Comparison of ENCODE assay signal across 7 cellular contexts in the genomic region with DNA sequence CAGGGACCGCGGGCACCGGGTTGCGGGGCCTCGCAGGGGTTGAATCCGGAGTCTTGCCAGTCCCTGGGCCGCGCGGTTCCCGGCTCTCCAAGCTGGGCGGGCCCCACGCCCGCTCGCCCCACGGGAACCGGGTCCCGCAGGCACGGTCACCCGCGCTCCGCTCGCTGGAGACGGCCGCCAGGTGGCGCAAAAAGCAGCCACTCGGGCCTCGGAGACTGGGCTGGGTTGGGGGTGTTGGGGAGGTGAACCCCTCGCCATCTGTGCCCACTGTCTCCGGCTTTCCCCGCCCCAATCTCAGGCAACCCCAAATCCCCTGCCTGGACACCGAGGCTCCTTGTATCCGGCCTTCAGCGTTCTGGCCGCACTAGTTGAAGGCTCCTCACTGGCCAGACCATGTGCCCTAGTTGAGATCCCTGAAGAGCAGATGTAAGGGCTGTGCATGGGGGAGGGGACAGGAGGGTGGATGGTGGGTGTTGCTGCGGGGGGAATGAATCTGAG. TPM values are rescaled to one million over a fixed set of nuclear protein-coding genes. Genes with fewer than 3 reads are reported as not detected.
DNase-seq lines count a peak whose midpoint lies in the region; ATAC-seq, FAIRE-seq and TF ChIP-seq lines count a peak whose summit lies in the region.

No MANE protein-coding gene starts in this region.

- TF ChIP-seq EP300 in K562 (IDR thresholded peaks at IDR 0.05; ENCODE audit: low read length) = no peak

- H3K79me2 ChIP-seq in K562 (ENCODE audit: control insufficient read depth, insufficient read depth, low read length) = no peaks in the 10 kb centered on the region; the same call in 2 of the 3 replicates

- FAIRE-seq in H54 (lab: Jason Lieb, UNC) (no peak), K562 (lab: Jason Lieb, UNC) (no peak)

- TF ChIP-seq POLR2A in H54 (IDR thresholded peaks at IDR 0.05; ENCODE audit: low read depth, low read length) (no peak), K562 (conservative IDR thresholded peaks at IDR 0.05) (no peak)

- H3K27ac Mint-ChIP-seq in T-cell = no peak overlapping the region
- H3K27ac Mint-ChIP-seq in immature natural killer cell = no peak overlapping the region

- H3K9me1 ChIP-seq in K562 (ENCODE audit: control insufficient read depth, insufficient read depth, low read length) = no peaks in the 10 kb centered on the region

- H3K36me3 Mint-ChIP-seq in T-cell (no peaks in the 10 kb centered on the region), immature natural killer cell (peaks cover 0 to 4% (median 0%) of the 10 kb centered on the region in 3 donors)

- H3K4me1 Mint-ChIP-seq in T-cell (peaks cover 6 to 15% (median 7%) of the 10 kb centered on the region in 3 donors), immature natural killer cell (peaks cover 11 to 18% of the 10 kb centered on the region in 2 donors)

- H3K27me3 Mint-ChIP-seq in T-cell (peaks cover 30 to 54% of the 10 kb centered on the region in 2 donors), immature natural killer cell (ENCODE audit: low read depth in 3 of 3) (peaks cover 10 to 29% (median 16%) of the 10 kb centered on the region in 3 donors)

- no peaks in the 10 kb centered on the region for H3K9me3 ChIP-seq in K562 (replicated peaks; ENCODE audit: control insufficient read depth, insufficient read depth, low read depth, low read length)

- CTCF ChIA-PET in T-cell (lab: Charles Lee) = interaction anchor here in 1 of 2 donors (1.3 kb wide), 1 partner anchor 161 kb away, joined by 6 read pairs; no protein-coding TSS in a partner anchor
- CTCF ChIA-PET in K562 (lab: Yijun Ruan, JAX; ENCODE audit: low intra/inter-chr PET ratio) = interaction anchor here (0.6 to 3.1 kb wide), 6 partner anchors 134 to 295 kb away, joined by 3 to 44 read pairs (median 6); no protein-coding TSS in a partner anchor

- intact Hi-C loops in K562 (cut with micrococcal nuclease) = loop anchor here (1.0 to 5.0 kb wide), 6 partner anchors 69 to 385 kb away; no protein-coding TSS in a partner anchor

- ATAC-seq in T-cell (replicated peaks in 1 of 4) (peak; percentile 56 to 67 (median 65)), K562 (peak; percentile 53)

- in situ Hi-C loops in K562 (cut with MboI) = no loop called here

- H3K9ac ChIP-seq in K562 (ENCODE audit: insufficient read depth in 1 of 2, low read depth in 2 of 2, low read length in 2 of 2) = peak overlapping the region; percentile 44 to 86

- H3K36me3 ChIP-seq in K562 (ENCODE audit: control insufficient read depth, insufficient read depth, low read length) = no peaks in the 10 kb centered on the region

- H3K4me3 ChIP-seq in K562 = peak overlapping the region; percentile 39

- H3K4me3 Mint-ChIP-seq in T-cell (peak overlapping the region; percentile 36 to 69 (median 66)), immature natural killer cell (peak overlapping the region; percentile 38 to 69 (median 63))

- no peaks in the 10 kb centered on the region for H4K20me1 ChIP-seq in K562 (replicated peaks; ENCODE audit: control insufficient read depth, insufficient read depth, low read length)

- H3K4me1 ChIP-seq in K562 (replicated peaks in 1 of 2; ENCODE audit: control insufficient read depth in 2 of 2, insufficient read depth in 2 of 2, low read length in 2 of 2) = peaks cover 29 to 69% of the 10 kb centered on the region in 2 experiments

- peak overlapping the region; percentile 81 for H3K4me2 ChIP-seq in K562 (ENCODE audit: insufficient read depth, low read length)

- WGBS in K562 (ENCODE audit: insufficient coverage, low coverage, missing lambda C conversion rate) = 6% methylated on average over 17 of the region's 35 CpGs

- TF ChIP-seq CTCF in K562 (IDR thresholded peaks at IDR 0.05 in 2 of 3, conservative IDR thresholded peaks at IDR 0.05 in 1 of 3; ENCODE audit: insufficient read depth in 2 of 3, low read depth in 1 of 3, low read length in 3 of 3) = peak; percentile 79 to 94 (median 84)

- peak overlapping the region; percentile 96 for H2AFZ ChIP-seq in K562 (ENCODE audit: low read depth, low read length)

- POLR2A ChIA-PET in T-cell (lab: Charles Lee) (no interaction called here), K562 (lab: Yijun Ruan, JAX) (interaction anchor here (0.6 to 2.1 kb wide), 5 partner anchors 13 to 362 kb away, joined by 3 to 7 read pairs (median 4); a partner anchor contains a TSS)

- TF ChIP-seq RAD21 in K562 (CRISPR knock-in tag; conservative IDR thresholded peaks at IDR 0.05 in 1 of 2, IDR thresholded peaks at IDR 0.05 in 1 of 2) = peak; percentile 74 to 77

- H3K9me3 Mint-ChIP-seq in T-cell = no peaks in the 10 kb centered on the region
- peaks cover 0 to 4% (median 0%) of the 10 kb centered on the region in 6 donors for H3K9me3 Mint-ChIP-seq in immature natural killer cell

- no TSS peak for BruUV-seq in K562 (replicated peaks; lab: Mats Ljungman, UMichigan)

- DNase-seq in H54 (ENCODE audit: insufficient read length, low spot score) (peak; percentile 57), T-cell (peak in 21 of 34 experiments; percentile 21 to 68 (median 52)), K562 (ENCODE audit: extremely low read depth in 1 of 4, low spot score in 3 of 4) (peak; percentile 77 to 80 (median 78)), immature natural killer cell (peak in 2 of 3 donors; percentile 30 to 52), NCI-H1694 treated with DMSO at 0.1 percent for 48 hours (lab: John Stamatoyannopoulos, UW) (no peak), middle frontal gyrus (ENCODE audit: extremely low spot score, low spot score) (no peak)
- DNase-seq in stimulated activated CD4-positive, alpha-beta T cell treated with anti-CD3 and anti-CD28 coated beads, Interleukin-15, amount 100 ng/mL, for 24 hours = peak; percentile 75

- H3K27ac ChIP-seq in K562 (ENCODE audit: extremely low read depth, low read depth, low read length) = peak overlapping the region; percentile 48

- H3K27me3 ChIP-seq in K562 (ENCODE audit: control insufficient read depth in 2 of 2, insufficient read depth in 2 of 2, low read length in 2 of 2) = no peaks in the 10 kb centered on the region

RNA-seq across cellular contexts. Expression of a gene that starts 1.5 kb away (rescaled TPM):
- total RNA-seq in T-cell = under 1 TPM; 0.13 to 0.84 (median 0.44) TPM
- 9.6 and 34.7 TPM in 2 replicates for total RNA-seq in K562 (2011; cell fraction: chromatin; rRNA removed; ENCODE audit: low replicate concordance)
- 25.8 and 31.3 TPM in 2 replicates for total RNA-seq in K562 (2011; cell fraction: nucleolus; rRNA removed)
- total RNA-seq in K562 (2011; cell fraction: nucleoplasm; rRNA removed) = 17.1 and 17.3 TPM in 2 replicates
- 2.7 and 4.0 TPM in 2 replicates for total RNA-seq in K562 (2014; rRNA removed)
- total RNA-seq in K562 (2014; rRNA removed; fragmentation: Illumina TruSeq; extraction: Trizol) = 0.54 and 0.84 TPM in 2 replicates
- 0.51 and 0.87 TPM in 2 replicates for total RNA-seq in K562 (2015; rRNA removed; fragmentation: Illumina TruSeq; extraction: Trizol)
- total RNA-seq in K562 (2021) = 7.5 and 8.8 TPM in 2 replicates
- polyA plus RNA-seq in K562 (2011; rRNA removed) = 2.5 and 2.8 TPM in 2 replicates
- 1.4 and 6.8 TPM in 2 replicates for polyA plus RNA-seq in K562 (2011; cell fraction: cytosol; rRNA removed)
- polyA plus RNA-seq in K562 (2011; cell fraction: nucleus; rRNA removed) = 9.7 and 46.1 TPM in 2 replicates
- 2.2 and 3.3 TPM in 2 replicates for polyA plus RNA-seq in K562 (2012)
- 1.9 and 4.2 TPM in 2 replicates for polyA plus RNA-seq in K562 (2014; fragmentation: Illumina TruSeq; extraction: Trizol)
- under 1 TPM; 0.04 to 0.06 TPM for polyA plus RNA-seq in K562 (2014; fragmentation: Nextera tagmentation; extraction: Ambion mirVana)
- polyA plus RNA-seq in K562 (2014; rRNA removed) = 8.0 and 9.3 TPM in 2 replicates
- 0.21 and 1.3 TPM in 2 replicates for polyA minus RNA-seq in K562 (2011; rRNA and poly(A)+ RNA removed)
- polyA minus RNA-seq in K562 (2011; cell fraction: cytosol; rRNA and poly(A)+ RNA removed) = 1.2 and 5.0 TPM in 2 replicates
- polyA minus RNA-seq in K562 (2011; cell fraction: nucleus; rRNA and poly(A)+ RNA removed) = 3.3 and 3.9 TPM in 2 replicates
- not detected for polyA plus RNA-seq in immature natural killer cell

RNA-seq across cellular contexts. Expression of a gene that starts 7.6 kb away (rescaled TPM):
- 1 to 10 TPM in 4 of 5 donors, under 1 TPM in 1; 0.50 to 9.0 (median 6.2) TPM for total RNA-seq in T-cell
- 2.3 and 9.4 TPM in 2 replicates for total RNA-seq in K562 (2011; cell fraction: chromatin; rRNA removed; ENCODE audit: low replicate concordance)
- total RNA-seq in K562 (2011; cell fraction: nucleolus; rRNA removed) = 15.4 and 16.7 TPM in 2 replicates
- 6.6 and 8.9 TPM in 2 replicates for total RNA-seq in K562 (2011; cell fraction: nucleoplasm; rRNA removed)
- total RNA-seq in K562 (2014; rRNA removed) = 18.8 and 20.9 TPM in 2 replicates
- 1.4 and 2.1 TPM in 2 replicates for total RNA-seq in K562 (2014; rRNA removed; fragmentation: Illumina TruSeq; extraction: Trizol)
- 3.5 and 3.7 TPM in 2 replicates for total RNA-seq in K562 (2015; rRNA removed; fragmentation: Illumina TruSeq; extraction: Trizol)
- total RNA-seq in K562 (2021) = 7.8 and 8.5 TPM in 2 replicates
- polyA plus RNA-seq in K562 (2011; rRNA removed) = 1.7 and 2.3 TPM in 2 replicates
- 1.4 and 7.3 TPM in 2 replicates for polyA plus RNA-seq in K562 (2011; cell fraction: cytosol; rRNA removed)
- polyA plus RNA-seq in K562 (2011; cell fraction: nucleus; rRNA removed) = 2.0 and 9.3 TPM in 2 replicates
- 4.0 and 6.4 TPM in 2 replicates for polyA plus RNA-seq in K562 (2012)
- 1.3 and 2.0 TPM in 2 replicates for polyA plus RNA-seq in K562 (2014; fragmentation: Illumina TruSeq; extraction: Trizol)
- under 1 TPM; 0.50 to 0.53 TPM for polyA plus RNA-seq in K562 (2014; fragmentation: Nextera tagmentation; extraction: Ambion mirVana)
- 13.5 and 14.3 TPM in 2 replicates for polyA plus RNA-seq in K562 (2014; rRNA removed)
- polyA minus RNA-seq in K562 (2011; rRNA and poly(A)+ RNA removed) = 1.4 and 2.4 TPM in 2 replicates
- polyA minus RNA-seq in K562 (2011; cell fraction: cytosol; rRNA and poly(A)+ RNA removed) = 3.8 and 6.0 TPM in 2 replicates
- polyA minus RNA-seq in K562 (2011; cell fraction: nucleus; rRNA and poly(A)+ RNA removed) = 13.9 and 15.2 TPM in 2 replicates
- polyA plus RNA-seq in immature natural killer cell = 1 to 10 TPM in 1 of 3 donors, under 1 TPM in 1, not detected in 1; 0.59 to 1.1 TPM

RNA-seq across cellular contexts. Expression of a gene that starts 22.3 kb away (rescaled TPM):
- total RNA-seq in T-cell (100 to 1,000 TPM; 224 to 308 (median 243) TPM), K562 (2014; rRNA removed) (155 and 156 TPM in 2 replicates), K562 (2014; rRNA removed; fragmentation: Illumina TruSeq; extraction: Trizol) (51.8 and 71.6 TPM in 2 replicates), K562 (2015; rRNA removed; fragmentation: Illumina TruSeq; extraction: Trizol) (80.6 and 84.4 TPM in 2 replicates), K562 (2021) (238 and 263 TPM in 2 replicates)
- 448 and 751 TPM in 2 replicates for total RNA-seq in K562 (2011; cell fraction: chromatin; rRNA removed; ENCODE audit: low replicate concordance)
- total RNA-seq in K562 (2011; cell fraction: nucleolus; rRNA removed) = 282 and 327 TPM in 2 replicates
- 310 and 324 TPM in 2 replicates for total RNA-seq in K562 (2011; cell fraction: nucleoplasm; rRNA removed)
- polyA plus RNA-seq in K562 (2011; rRNA removed) (36.5 and 68.2 TPM in 2 replicates), K562 (2014; fragmentation: Illumina TruSeq; extraction: Trizol) (143 and 145 TPM in 2 replicates), K562 (2014; fragmentation: Nextera tagmentation; extraction: Ambion mirVana) (10 to 100 TPM; 10.3 to 16.7 TPM), K562 (2014; rRNA removed) (140 and 171 TPM in 2 replicates), immature natural killer cell (10 to 100 TPM; 24.9 to 73.4 (median 33.2) TPM)
- polyA plus RNA-seq in K562 (2011; cell fraction: cytosol; rRNA removed) = 31.1 and 47.3 TPM in 2 replicates
- 397 and 581 TPM in 2 replicates for polyA plus RNA-seq in K562 (2011; cell fraction: nucleus; rRNA removed)
- 151 and 218 TPM in 2 replicates for polyA plus RNA-seq in K562 (2012)
- polyA minus RNA-seq in K562 (2011; rRNA and poly(A)+ RNA removed) = 33.4 and 36.1 TPM in 2 replicates
- polyA minus RNA-seq in K562 (2011; cell fraction: cytosol; rRNA and poly(A)+ RNA removed) = 63.2 and 87.3 TPM in 2 replicates
- polyA minus RNA-seq in K562 (2011; cell fraction: nucleus; rRNA and poly(A)+ RNA removed) = 122 and 159 TPM in 2 replicates

RNA-seq across cellular contexts. Expression of a gene that starts 30.0 kb away (rescaled TPM):
- total RNA-seq in T-cell (10 to 100 TPM in 2 of 5 donors, 1 to 10 TPM in 3; 5.6 to 14.6 (median 8.8) TPM), K562 (2014; rRNA removed) (104 and 108 TPM in 2 replicates), K562 (2014; rRNA removed; fragmentation: Illumina TruSeq; extraction: Trizol) (28.3 and 28.9 TPM in 2 replicates), K562 (2015; rRNA removed; fragmentation: Illumina TruSeq; extraction: Trizol) (85.7 and 90.5 TPM in 2 replicates), K562 (2021) (141 and 148 TPM in 2 replicates)
- total RNA-seq in K562 (2011; cell fraction: chromatin; rRNA removed; ENCODE audit: low replicate concordance) = 66.0 and 118 TPM in 2 replicates
- total RNA-seq in K562 (2011; cell fraction: nucleolus; rRNA removed) = 92.2 and 99.2 TPM in 2 replicates
- total RNA-seq in K562 (2011; cell fraction: nucleoplasm; rRNA removed) = 66.9 and 80.3 TPM in 2 replicates
- polyA plus RNA-seq in K562 (2011; rRNA removed) (48.5 and 54.0 TPM in 2 replicates), K562 (2014; fragmentation: Illumina TruSeq; extraction: Trizol) (35.6 and 78.2 TPM in 2 replicates), K562 (2014; fragmentation: Nextera tagmentation; extraction: Ambion mirVana) (10 to 100 TPM in 1 of 2 experiments, 1 to 10 TPM in 1; 5.9 to 12.0 TPM), K562 (2014; rRNA removed) (103 and 112 TPM in 2 replicates), immature natural killer cell (under 1 TPM in 1 of 3 donors, not detected in 2; 0.11 TPM)
- polyA plus RNA-seq in K562 (2011; cell fraction: cytosol; rRNA removed) = 55.2 and 103 TPM in 2 replicates
- 104 and 125 TPM in 2 replicates for polyA plus RNA-seq in K562 (2011; cell fraction: nucleus; rRNA removed)
- polyA plus RNA-seq in K562 (2012) = 96.4 and 111 TPM in 2 replicates
- 16.6 and 36.4 TPM in 2 replicates for polyA minus RNA-seq in K562 (2011; rRNA and poly(A)+ RNA removed)
- 27.3 and 36.2 TPM in 2 replicates for polyA minus RNA-seq in K562 (2011; cell fraction: cytosol; rRNA and poly(A)+ RNA removed)
- polyA minus RNA-seq in K562 (2011; cell fraction: nucleus; rRNA and poly(A)+ RNA removed) = 31.2 and 31.5 TPM in 2 replicates

RNA-seq across cellular contexts. Expression of a gene that starts 44.6 kb away (rescaled TPM):
- total RNA-seq in T-cell = 10 to 100 TPM; 49.9 to 72.6 (median 70.2) TPM
- total RNA-seq in K562 (2011; cell fraction: chromatin; rRNA removed; ENCODE audit: low replicate concordance) = 27.9 and 65.1 TPM in 2 replicates
- 41.7 and 43.0 TPM in 2 replicates for total RNA-seq in K562 (2011; cell fraction: nucleolus; rRNA removed)
- total RNA-seq in K562 (2011; cell fraction: nucleoplasm; rRNA removed) = 36.7 and 51.5 TPM in 2 replicates
- 10.7 and 13.8 TPM in 2 replicates for total RNA-seq in K562 (2014; rRNA removed)
- 3.3 and 6.1 TPM in 2 replicates for total RNA-seq in K562 (2014; rRNA removed; fragmentation: Illumina TruSeq; extraction: Trizol)
- total RNA-seq in K562 (2015; rRNA removed; fragmentation: Illumina TruSeq; extraction: Trizol) = 7.9 and 10.7 TPM in 2 replicates
- total RNA-seq in K562 (2021) = 18.7 and 20.2 TPM in 2 replicates
- 8.4 and 10.6 TPM in 2 replicates for polyA plus RNA-seq in K562 (2011; rRNA removed)
- 7.7 and 17.8 TPM in 2 replicates for polyA plus RNA-seq in K562 (2011; cell fraction: cytosol; rRNA removed)
- polyA plus RNA-seq in K562 (2011; cell fraction: nucleus; rRNA removed) = 38.4 and 65.5 TPM in 2 replicates
- 14.9 and 15.6 TPM in 2 replicates for polyA plus RNA-seq in K562 (2012)
- 11.7 and 13.7 TPM in 2 replicates for polyA plus RNA-seq in K562 (2014; fragmentation: Illumina TruSeq; extraction: Trizol)
- under 1 TPM; 0.06 to 0.17 TPM for polyA plus RNA-seq in K562 (2014; fragmentation: Nextera tagmentation; extraction: Ambion mirVana)
- 14.6 and 15.6 TPM in 2 replicates for polyA plus RNA-seq in K562 (2014; rRNA removed)
- 3.3 and 4.6 TPM in 2 replicates for polyA minus RNA-seq in K562 (2011; rRNA and poly(A)+ RNA removed)
- polyA minus RNA-seq in K562 (2011; cell fraction: cytosol; rRNA and poly(A)+ RNA removed) = 8.4 and 8.9 TPM in 2 replicates
- polyA minus RNA-seq in K562 (2011; cell fraction: nucleus; rRNA and poly(A)+ RNA removed) = 5.8 and 7.0 TPM in 2 replicates
- 1 to 10 TPM; 3.2 to 5.9 (median 4.7) TPM for polyA plus RNA-seq in immature natural killer cell

Comparison
In these comparisons a context has a peak if more than half of its experiments do, and no peak if none do; other contexts are left out.
1. DNase-seq: peak in H54 (single experiment), T-cell (21 of 34), K562 (4 of 4), immature natural killer cell (2 of 3) and stimulated activated CD4-positive, alpha-beta T cell treated with anti-CD3 and anti-CD28 coated beads, Interleukin-15, amount 100 ng/mL, for 24 hours (single experiment); none in NCI-H1694 treated with DMSO at 0.1 percent for 48 hours (single experiment) and middle frontal gyrus (single experiment).